Comparison of ENCODE assay signal across 2 cellular contexts in genomic region chr10:121087688-121088087, GRCh38.
TF ChIP-seq lines count a peak whose summit lies in the region.

No MANE protein-coding gene starts in this region.

TF ChIP-seq in HepG2, 621 proteins besides CTCF, POLR2A, EP300 and RAD21:
- peak; percentile 91 for TF ChIP-seq MNT (IDR thresholded peaks at IDR 0.05)
- TF ChIP-seq FOXO4 (CRISPR knock-in tag; conservative IDR thresholded peaks at IDR 0.05), result no peak
- TF ChIP-seq ZNF383 (CRISPR knock-in tag; IDR thresholded peaks at IDR 0.05; ENCODE audit: borderline replicate concordance), result no peak
- no peak for TF ChIP-seq FOXJ3 (CRISPR knock-in tag; IDR thresholded peaks at IDR 0.05; ENCODE audit: borderline replicate concordance)

TF ChIP-seq in H1, 55 proteins besides CTCF, POLR2A, EP300 and RAD21:
- TF ChIP-seq POLR2AphosphoS5 (IDR thresholded peaks at IDR 0.05; ENCODE audit: low read depth, low read length) (no peak), CBX8 (IDR thresholded peaks at IDR 0.05; ENCODE audit: borderline replicate concordance, low read depth, low read length) (no peak), SIN3A (conservative IDR thresholded peaks at IDR 0.05 in 1 of 2, IDR thresholded peaks at IDR 0.05 in 1 of 2; ENCODE audit: low read depth in 1 of 2, low read length in 2 of 2) (no peak), PHF8 (conservative IDR thresholded peaks at IDR 0.05; ENCODE audit: low read depth, low read length) (no peak), SRF (IDR thresholded peaks at IDR 0.05; ENCODE audit: low read depth, low read length) (no peak), BCL11A (IDR thresholded peaks at IDR 0.05; ENCODE audit: low read depth in 2 of 2, low read length in 2 of 2) (no peak), HDAC2 (IDR thresholded peaks at IDR 0.05; ENCODE audit: borderline replicate concordance in 1 of 2, low read depth in 2 of 2, low read length in 2 of 2) (no peak), SP2 (IDR thresholded peaks at IDR 0.05; ENCODE audit: low read length) (no peak), BACH1 (IDR thresholded peaks at IDR 0.05; ENCODE audit: low read length) (no peak), SAP30 (IDR thresholded peaks at IDR 0.05; ENCODE audit: insufficient read depth, insufficient replicate concordance, low read length) (no peak), EZH2 (IDR thresholded peaks at IDR 0.05; ENCODE audit: low read depth, low read length, severe bottlenecking) (no peak), NANOG (IDR thresholded peaks at IDR 0.05; ENCODE audit: insufficient read depth, low read depth, low read length, poor library complexity, severe bottlenecking) (no peak), POU5F1 (IDR thresholded peaks at IDR 0.05; ENCODE audit: low read depth, low read length) (no peak), TEAD4 (IDR thresholded peaks at IDR 0.05; ENCODE audit: low read depth, low read length) (no peak), FOSL1 (IDR thresholded peaks at IDR 0.05; ENCODE audit: insufficient read depth, low read depth, low read length) (no peak)
- TF ChIP-seq, protein P1, sequence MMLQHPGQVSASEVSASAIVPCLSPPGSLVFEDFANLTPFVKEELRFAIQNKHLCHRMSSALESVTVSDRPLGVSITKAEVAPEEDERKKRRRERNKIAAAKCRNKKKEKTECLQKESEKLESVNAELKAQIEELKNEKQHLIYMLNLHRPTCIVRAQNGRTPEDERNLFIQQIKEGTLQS (IDR thresholded peaks at IDR 0.05; ENCODE audit: insufficient read depth, low read depth, low read length), result no peak
- TF ChIP-seq, protein P2, sequence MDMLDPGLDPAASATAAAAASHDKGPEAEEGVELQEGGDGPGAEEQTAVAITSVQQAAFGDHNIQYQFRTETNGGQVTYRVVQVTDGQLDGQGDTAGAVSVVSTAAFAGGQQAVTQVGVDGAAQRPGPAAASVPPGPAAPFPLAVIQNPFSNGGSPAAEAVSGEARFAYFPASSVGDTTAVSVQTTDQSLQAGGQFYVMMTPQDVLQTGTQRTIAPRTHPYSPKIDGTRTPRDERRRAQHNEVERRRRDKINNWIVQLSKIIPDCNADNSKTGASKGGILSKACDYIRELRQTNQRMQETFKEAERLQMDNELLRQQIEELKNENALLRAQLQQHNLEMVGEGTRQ (IDR thresholded peaks at IDR 0.05; ENCODE audit: low read length), result no peak
